ENCODE assay signal across 12 cellular contexts in genomic region chr14:81172353-81172752, GRCh38. TPM values are rescaled to one million over a fixed set of nuclear protein-coding genes. Genes with fewer than 3 reads are reported as not detected.
DNase-seq lines count a peak whose midpoint lies in the region; ATAC-seq and TF ChIP-seq lines count a peak whose summit lies in the region.
"Had no signal": no experiment of that assay in that cellular context is flagged by ENCODE, and none has a peak within 500 bp of the region (broad histone marks: within the 10 kb centered on the region; RNA-seq: fewer than 3 reads in every experiment).

No MANE protein-coding gene starts in this region.

- H3K4me3 Mint-ChIP-seq in activated CD4-positive, alpha-beta memory T cell treated with anti-CD3 and anti-CD28 coated beads, Interleukin-2, amount 10 ng/mL, durations not matched to agents 7 days and 5 days, result no peak overlapping the region
- no peak overlapping the region for H3K4me3 Mint-ChIP-seq in activated CD4-positive, alpha-beta memory T cell treated with anti-CD3 and anti-CD28 coated beads for 36 hours
- no peak overlapping the region for H3K4me3 Mint-ChIP-seq in stimulated activated memory B cell treated with anti-CD40 and anti-IgM and Interleukin-4, amounts not matched to agents 10 μg/mL and 1 μg/mL and 100 μg/mL, for 72 hours
- H3K4me3 Mint-ChIP-seq: activated CD8-positive, alpha-beta T cell treated with anti-CD3 and anti-CD28 coated beads for 36 hours; immature natural killer cell; stimulated activated naive B cell treated with anti-CD40 and anti-IgM and Interleukin-4, amounts not matched to agents 10 μg/mL and 1 μg/mL and 100 μg/mL, for 72 hours had no signal

- DNase-seq in activated CD4-positive, alpha-beta memory T cell treated with anti-CD3 and anti-CD28 coated beads, Interleukin-2, amount 10 ng/mL, durations not matched to agents 7 days and 5 days, result no peak
- no peak for DNase-seq in activated CD4-positive, alpha-beta memory T cell treated with anti-CD3 and anti-CD28 coated beads for 36 hours
- DNase-seq in PC-9, result no peak
- DNase-seq: activated CD8-positive, alpha-beta T cell treated with anti-CD3 and anti-CD28 coated beads for 36 hours; immature natural killer cell; Kasumi-1; stimulated activated naive B cell treated with anti-CD40 and anti-IgM and Interleukin-4, amounts not matched to agents 10 μg/mL and 1 μg/mL and 100 μg/mL, for 72 hours had no signal

- H3K27ac Mint-ChIP-seq in activated CD4-positive, alpha-beta memory T cell treated with anti-CD3 and anti-CD28 coated beads, Interleukin-2, amount 10 ng/mL, durations not matched to agents 7 days and 5 days, result peak overlapping the region; percentile 55
- no peak overlapping the region for H3K27ac Mint-ChIP-seq in activated CD4-positive, alpha-beta memory T cell treated with anti-CD3 and anti-CD28 coated beads for 36 hours
- peak overlapping the region; percentile 53 for H3K27ac Mint-ChIP-seq in stimulated activated memory B cell treated with anti-CD40 and anti-IgM and Interleukin-4, amounts not matched to agents 10 μg/mL and 1 μg/mL and 100 μg/mL, for 72 hours
- H3K27ac Mint-ChIP-seq: activated CD8-positive, alpha-beta T cell treated with anti-CD3 and anti-CD28 coated beads for 36 hours had no signal

- H3K9me2 ChIP-seq in PC-9 (ENCODE audit: insufficient read depth), result no peaks in the 10 kb centered on the region

- no peak overlapping the region for H3K4me3 ChIP-seq in PC-9

- H3K9me3 ChIP-seq in PC-9 (ENCODE audit: insufficient read depth, low read depth), result no peaks in the 10 kb centered on the region

- no peak overlapping the region for H3K4me2 ChIP-seq in PC-9

- H3K4me1 ChIP-seq in PC-9 (replicated peaks; ENCODE audit: insufficient read depth), result no peaks in the 10 kb centered on the region

- CTCF ChIA-PET in activated CD4-positive, alpha-beta memory T cell treated with anti-CD3 and anti-CD28 coated beads, Interleukin-2, amount 10 ng/mL, durations not matched to agents 7 days and 5 days (lab: Charles Lee), result interaction anchor here (1.0 to 4.4 kb wide), 4 partner anchors 13 to 215 kb away, joined by 3 to 33 read pairs (median 4); partner anchors contain the start of gene TSHR
- CTCF ChIA-PET in activated CD4-positive, alpha-beta memory T cell treated with anti-CD3 and anti-CD28 coated beads for 36 hours (lab: Charles Lee), result interaction anchor here (0.6 to 4.0 kb wide), 6 partner anchors 11 to 1958 kb away, joined by 3 to 33 read pairs (median 4); no protein-coding TSS in a partner anchor
- CTCF ChIA-PET in PC-9 (lab: Charles Lee), result no interaction called here

- no peak overlapping the region for H2AFZ ChIP-seq in PC-9

- no peaks in the 10 kb centered on the region for H3K27me3 ChIP-seq in PC-9 (ENCODE audit: insufficient read depth, low read depth)

- H3F3A ChIP-seq in PC-9 (ENCODE audit: insufficient read depth, low read depth), result no peaks in the 10 kb centered on the region

- peaks cover 55% of the 10 kb centered on the region for H3K4me1 Mint-ChIP-seq in activated CD4-positive, alpha-beta memory T cell treated with anti-CD3 and anti-CD28 coated beads, Interleukin-2, amount 10 ng/mL, durations not matched to agents 7 days and 5 days
- peaks cover 22% of the 10 kb centered on the region for H3K4me1 Mint-ChIP-seq in activated CD4-positive, alpha-beta memory T cell treated with anti-CD3 and anti-CD28 coated beads for 36 hours (ENCODE audit: low read depth)
- peaks cover 71% of the 10 kb centered on the region for H3K4me1 Mint-ChIP-seq in stimulated activated memory B cell treated with anti-CD40 and anti-IgM and Interleukin-4, amounts not matched to agents 10 μg/mL and 1 μg/mL and 100 μg/mL, for 72 hours

- BruUV-seq in PC-9 (replicated peaks; lab: Mats Ljungman, UMichigan), result no TSS peak

- no peaks in the 10 kb centered on the region for H3K79me2 ChIP-seq in PC-9 (ENCODE audit: low read depth)

- POLR2A ChIA-PET in activated CD4-positive, alpha-beta memory T cell treated with anti-CD3 and anti-CD28 coated beads, Interleukin-2, amount 10 ng/mL, durations not matched to agents 7 days and 5 days (lab: Charles Lee), result interaction anchor here (0.9 to 1.1 kb wide), 2 partner anchors 49 to 230 kb away, joined by 4 to 6 read pairs; partner anchors contain the start of gene GTF2A1
- POLR2A ChIA-PET in activated CD4-positive, alpha-beta memory T cell treated with anti-CD3 and anti-CD28 coated beads for 36 hours (lab: Charles Lee), result no interaction called here
- POLR2A ChIA-PET in PC-9 (lab: Charles Lee; ENCODE audit: unreplicated experiment), result no interaction called here

- no peaks in the 10 kb centered on the region for H3K9me3 Mint-ChIP-seq in activated CD4-positive, alpha-beta memory T cell treated with anti-CD3 and anti-CD28 coated beads, Interleukin-2, amount 10 ng/mL, durations not matched to agents 7 days and 5 days
- H3K9me3 Mint-ChIP-seq in activated CD4-positive, alpha-beta memory T cell treated with anti-CD3 and anti-CD28 coated beads for 36 hours, result no peaks in the 10 kb centered on the region
- no peaks in the 10 kb centered on the region for H3K9me3 Mint-ChIP-seq in stimulated activated memory B cell treated with anti-CD40 and anti-IgM and Interleukin-4, amounts not matched to agents 10 μg/mL and 1 μg/mL and 100 μg/mL, for 72 hours
- H3K9me3 Mint-ChIP-seq: activated CD8-positive, alpha-beta T cell treated with anti-CD3 and anti-CD28 coated beads for 36 hours; immature natural killer cell; stimulated activated naive B cell treated with anti-CD40 and anti-IgM and Interleukin-4, amounts not matched to agents 10 μg/mL and 1 μg/mL and 100 μg/mL, for 72 hours had no signal

- TF ChIP-seq CTCF in PC-9 (conservative IDR thresholded peaks at IDR 0.05), result no peak

- H3K36me3 ChIP-seq in PC-9 (ENCODE audit: low read depth), result no peaks in the 10 kb centered on the region

- ATAC-seq in HG02610 (IDR thresholded peaks at IDR 0.05; ENCODE audit: unreplicated experiment), result peak; percentile 36
- peak; percentile 20 for ATAC-seq in HG03575 (IDR thresholded peaks at IDR 0.05; ENCODE audit: extremely low read depth, insufficient number of reproducible peaks, low FRiP score, unreplicated experiment)
- no peak for ATAC-seq in stimulated activated memory B cell treated with anti-CD40 and anti-IgM and Interleukin-4, amounts not matched to agents 10 μg/mL and 1 μg/mL and 100 μg/mL, for 72 hours
- ATAC-seq in HG03571 (IDR thresholded peaks at IDR 0.05; ENCODE audit: unreplicated experiment), result no peak
- no peak for ATAC-seq in GM21515 (IDR thresholded peaks at IDR 0.05; ENCODE audit: unreplicated experiment)
- ATAC-seq: activated CD8-positive, alpha-beta T cell treated with anti-CD3 and anti-CD28 coated beads for 36 hours had no signal

- H3K27ac ChIP-seq in PC-9, result no peak overlapping the region

- peaks cover 9% of the 10 kb centered on the region for H3K36me3 Mint-ChIP-seq in activated CD4-positive, alpha-beta memory T cell treated with anti-CD3 and anti-CD28 coated beads, Interleukin-2, amount 10 ng/mL, durations not matched to agents 7 days and 5 days (ENCODE audit: low read depth)
- peaks cover 1% of the 10 kb centered on the region for H3K36me3 Mint-ChIP-seq in activated CD4-positive, alpha-beta memory T cell treated with anti-CD3 and anti-CD28 coated beads for 36 hours
- H3K36me3 Mint-ChIP-seq in stimulated activated memory B cell treated with anti-CD40 and anti-IgM and Interleukin-4, amounts not matched to agents 10 μg/mL and 1 μg/mL and 100 μg/mL, for 72 hours, result peaks cover 6% of the 10 kb centered on the region
- H3K36me3 Mint-ChIP-seq: immature natural killer cell had no signal

- no peaks in the 10 kb centered on the region for H4K20me1 ChIP-seq in PC-9 (ENCODE audit: insufficient read depth)

- H3K27me3 Mint-ChIP-seq in activated CD4-positive, alpha-beta memory T cell treated with anti-CD3 and anti-CD28 coated beads, Interleukin-2, amount 10 ng/mL, durations not matched to agents 7 days and 5 days, result no peaks in the 10 kb centered on the region
- no peaks in the 10 kb centered on the region for H3K27me3 Mint-ChIP-seq in activated CD4-positive, alpha-beta memory T cell treated with anti-CD3 and anti-CD28 coated beads for 36 hours
- no peaks in the 10 kb centered on the region for H3K27me3 Mint-ChIP-seq in stimulated activated memory B cell treated with anti-CD40 and anti-IgM and Interleukin-4, amounts not matched to agents 10 μg/mL and 1 μg/mL and 100 μg/mL, for 72 hours
- H3K27me3 Mint-ChIP-seq: activated CD8-positive, alpha-beta T cell treated with anti-CD3 and anti-CD28 coated beads for 36 hours; stimulated activated naive B cell treated with anti-CD40 and anti-IgM and Interleukin-4, amounts not matched to agents 10 μg/mL and 1 μg/mL and 100 μg/mL, for 72 hours had no signal

- intact Hi-C loops in activated CD4-positive, alpha-beta memory T cell treated with anti-CD3 and anti-CD28 coated beads for 36 hours (cut with micrococcal nuclease), result no loop called here
- intact Hi-C loops in PC-9 (cut with micrococcal nuclease; ENCODE audit: unreplicated experiment), result loop anchor here (10.0 kb wide), 1 partner anchor 1118 kb away; no protein-coding TSS in a partner anchor

RNA-seq across cellular contexts. Expression of gene GTF2A1, which starts 48.4 kb away (rescaled TPM):
- 10 to 100 TPM; 34.2 to 36.0 TPM for total RNA-seq in activated CD4-positive, alpha-beta memory T cell treated with anti-CD3 and anti-CD28 coated beads, Interleukin-2, amount 10 ng/mL, durations not matched to agents 7 days and 5 days
- 10 to 100 TPM; 38.9 to 40.1 TPM for total RNA-seq in activated CD4-positive, alpha-beta memory T cell treated with anti-CD3 and anti-CD28 coated beads for 36 hours
- 6.7 and 13.9 TPM in 2 replicates for total RNA-seq in PC-9 (2021)

Comparison
In these comparisons a context has a peak if more than half of its experiments do, and no peak if none do; other contexts are left out.
1. ATAC-seq: peak in HG02610 (single experiment) and HG03575 (single experiment); none in stimulated activated memory B cell treated with anti-CD40 and anti-IgM and Interleukin-4, amounts not matched to agents 10 μg/mL and 1 μg/mL and 100 μg/mL, for 72 hours (single experiment), HG03571 (single experiment) and GM21515 (single experiment).